In genomic region chr15:28017423-28017924, GRCh38 we compare ENCODE assay signal across 11 cellular contexts.
DNase-seq lines count a peak whose midpoint lies in the region; ATAC-seq and TF ChIP-seq lines count a peak whose summit lies in the region.
"Had no signal": no experiment of that assay in that cellular context is flagged by ENCODE, and none has a peak within 500 bp of the region (broad histone marks: within the 10 kb centered on the region; RNA-seq: fewer than 3 reads in every experiment).

No MANE protein-coding gene starts in this region.

- H3K4me3 Mint-ChIP-seq in nephron: no peak overlapping the region
- H3K4me3 Mint-ChIP-seq in activated naive CD8-positive, alpha-beta T cell treated with anti-CD3 and anti-CD28 coated beads for 36 hours: no peak overlapping the region
- H3K4me3 Mint-ChIP-seq: activated naive CD8-positive, alpha-beta T cell treated with anti-CD3 and anti-CD28 coated beads, Interleukin-2, amount 10 ng/mL, durations not matched to agents 7 days and 5 days; naive B cell; stimulated activated naive CD8-positive, alpha-beta T cell treated with anti-CD3 and anti-CD28 coated beads, Interleukin-15, Interleukin-2, amounts not matched to agents 100 ng/mL and 50 ng/mL, for 24 hours had no signal

- H3K36me3 ChIP-seq in brain microvascular endothelial cell (replicated peaks): no peaks in the 10 kb centered on the region

- TF ChIP-seq CTCF in brain microvascular endothelial cell (IDR thresholded peaks at IDR 0.05; ENCODE audit: low read depth, low read length, missing control alignments) (peak; percentile 39), nephron (IDR thresholded peaks at IDR 0.05; ENCODE audit: unreplicated experiment in 3 of 3) (peak in 2 of 3 experiments; percentile 25 to 27)

- H3K27me3 Mint-ChIP-seq in nephron (ENCODE audit: low read depth): peaks cover 4% of the 10 kb centered on the region
- H3K27me3 Mint-ChIP-seq in activated naive CD8-positive, alpha-beta T cell treated with anti-CD3 and anti-CD28 coated beads for 36 hours: no peaks in the 10 kb centered on the region
- H3K27me3 Mint-ChIP-seq: activated naive CD8-positive, alpha-beta T cell treated with anti-CD3 and anti-CD28 coated beads, Interleukin-2, amount 10 ng/mL, durations not matched to agents 7 days and 5 days; stimulated activated naive CD8-positive, alpha-beta T cell treated with anti-CD3 and anti-CD28 coated beads, Interleukin-15, Interleukin-2, amounts not matched to agents 100 ng/mL and 50 ng/mL, for 24 hours had no signal

- DNase-seq in G401 (ENCODE audit: low spot score) (peak; percentile 56), NCI-H1092 treated with DMSO at 0.1 percent for 48 hours (lab: John Stamatoyannopoulos, UW) (peak; percentile 9), brain microvascular endothelial cell (no peak), hepatic stellate cell (ENCODE audit: low spot score) (no peak)
- DNase-seq in activated naive CD8-positive, alpha-beta T cell treated with anti-CD3 and anti-CD28 coated beads for 36 hours: no peak
- DNase-seq: activated naive CD8-positive, alpha-beta T cell treated with anti-CD3 and anti-CD28 coated beads, Interleukin-2, amount 10 ng/mL, durations not matched to agents 7 days and 5 days; naive B cell; NCI-H1694 had no signal

- no peak for ATAC-seq in GM18867 (IDR thresholded peaks at IDR 0.05; ENCODE audit: unreplicated experiment)

- no peaks in the 10 kb centered on the region for H3K9me3 Mint-ChIP-seq in nephron
- no peaks in the 10 kb centered on the region for H3K9me3 Mint-ChIP-seq in activated naive CD8-positive, alpha-beta T cell treated with anti-CD3 and anti-CD28 coated beads for 36 hours
- H3K9me3 Mint-ChIP-seq: activated naive CD8-positive, alpha-beta T cell treated with anti-CD3 and anti-CD28 coated beads, Interleukin-2, amount 10 ng/mL, durations not matched to agents 7 days and 5 days; naive B cell; stimulated activated naive CD8-positive, alpha-beta T cell treated with anti-CD3 and anti-CD28 coated beads, Interleukin-15, Interleukin-2, amounts not matched to agents 100 ng/mL and 50 ng/mL, for 24 hours had no signal

- peak overlapping the region in 1 of 3 experiments; percentile 20 for H3K27ac Mint-ChIP-seq in nephron
- H3K27ac Mint-ChIP-seq in activated naive CD8-positive, alpha-beta T cell treated with anti-CD3 and anti-CD28 coated beads for 36 hours: no peak overlapping the region
- H3K27ac Mint-ChIP-seq: activated naive CD8-positive, alpha-beta T cell treated with anti-CD3 and anti-CD28 coated beads, Interleukin-2, amount 10 ng/mL, durations not matched to agents 7 days and 5 days; stimulated activated naive CD8-positive, alpha-beta T cell treated with anti-CD3 and anti-CD28 coated beads, Interleukin-15, Interleukin-2, amounts not matched to agents 100 ng/mL and 50 ng/mL, for 24 hours had no signal

- H3K4me3 ChIP-seq in brain microvascular endothelial cell (ENCODE audit: low read depth, low read length): no peak overlapping the region

- in situ Hi-C loops in G401 (cut with HindIII; ENCODE audit: low sequenced_read_pairs): no loop called here
- in situ Hi-C loops in brain microvascular endothelial cell (cut with HindIII; ENCODE audit: low pct_ligation_motif_present, low sequenced_read_pairs): no loop called here

- peaks cover 27% of the 10 kb centered on the region for H3K4me1 Mint-ChIP-seq in nephron
- no peaks in the 10 kb centered on the region for H3K4me1 Mint-ChIP-seq in activated naive CD8-positive, alpha-beta T cell treated with anti-CD3 and anti-CD28 coated beads for 36 hours
- H3K4me1 Mint-ChIP-seq: activated naive CD8-positive, alpha-beta T cell treated with anti-CD3 and anti-CD28 coated beads, Interleukin-2, amount 10 ng/mL, durations not matched to agents 7 days and 5 days had no signal

- no peaks in the 10 kb centered on the region for H3K36me3 Mint-ChIP-seq in nephron (ENCODE audit: low read depth)
- no peaks in the 10 kb centered on the region for H3K36me3 Mint-ChIP-seq in activated naive CD8-positive, alpha-beta T cell treated with anti-CD3 and anti-CD28 coated beads for 36 hours
- H3K36me3 Mint-ChIP-seq: activated naive CD8-positive, alpha-beta T cell treated with anti-CD3 and anti-CD28 coated beads, Interleukin-2, amount 10 ng/mL, durations not matched to agents 7 days and 5 days; naive B cell had no signal

- H3K27ac ChIP-seq in brain microvascular endothelial cell: no peak overlapping the region

- no peaks in the 10 kb centered on the region for H3K27me3 ChIP-seq in brain microvascular endothelial cell (replicated peaks)

Comparison
In these comparisons a context has a peak if more than half of its experiments do, and no peak if none do; other contexts are left out.
1. DNase-seq: peak in G401 (single experiment) and NCI-H1092 treated with DMSO at 0.1 percent for 48 hours (single experiment); none in brain microvascular endothelial cell (single experiment), activated naive CD8-positive, alpha-beta T cell treated with anti-CD3 and anti-CD28 coated beads for 36 hours (single experiment) and hepatic stellate cell (single experiment).